Comparison of ENCODE assay signal across 9 cellular contexts in the genomic region with DNA sequence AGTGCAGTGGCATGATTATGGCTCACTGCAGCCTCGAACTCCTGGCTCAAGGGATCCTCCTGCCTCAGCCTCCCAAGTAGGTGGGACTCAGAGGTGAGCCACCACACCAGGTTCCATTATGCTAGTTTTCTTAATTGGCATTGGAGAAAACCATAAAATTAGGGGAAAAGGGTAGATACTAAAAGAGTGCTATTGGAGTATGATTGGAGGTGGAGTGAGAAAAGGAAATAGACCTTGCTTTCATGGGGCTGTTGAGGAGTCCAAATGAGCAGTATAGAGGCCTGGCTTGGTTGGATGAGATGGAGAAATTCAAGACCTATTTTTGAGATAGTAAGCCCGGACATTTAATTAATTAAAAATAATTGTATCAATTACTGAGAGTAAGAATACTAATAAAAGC. TPM values are rescaled to one million over a fixed set of nuclear protein-coding genes. Genes with fewer than 3 reads are reported as not detected.
A peak's percentile ranks its signal among the peaks of the same experiment; 100 is the strongest.
DNase-seq lines count a peak whose midpoint lies in the region; ATAC-seq and TF ChIP-seq lines count a peak whose summit lies in the region.
"Had no signal": no experiment of that assay in that cellular context is flagged by ENCODE, and none has a peak within 500 bp of the region (broad histone marks: within the 10 kb centered on the region; RNA-seq: fewer than 3 reads in every experiment).

No MANE protein-coding gene starts in this region.

- H3K27ac Mint-ChIP-seq in type B pancreatic cell, result no peak overlapping the region

- H3K4me1 Mint-ChIP-seq in type B pancreatic cell (ENCODE audit: unreplicated experiment), result no peaks in the 10 kb centered on the region

- no peaks in the 10 kb centered on the region for H3K9me3 ChIP-seq in lower lobe of right lung
- H3K9me3 ChIP-seq: left lung had no signal

- H3K4me3 ChIP-seq in astrocyte of the cerebellum (ENCODE audit: low read depth, low read length) (peak overlapping the region; percentile 37), lower lobe of right lung (peak overlapping the region; percentile 43)

- ATAC-seq in Right ventricle myocardium inferior, result no peak
- no peak for ATAC-seq in lower lobe of right lung
- no peak for ATAC-seq in HG03520 (IDR thresholded peaks at IDR 0.05; ENCODE audit: unreplicated experiment)

- no peaks in the 10 kb centered on the region for H3K36me3 Mint-ChIP-seq in type B pancreatic cell

- peaks cover 5% of the 10 kb centered on the region for H3K36me3 ChIP-seq in lower lobe of right lung

- H3K4me1 ChIP-seq in lower lobe of right lung, result peaks cover 11% of the 10 kb centered on the region

- no peak overlapping the region for H3K27ac ChIP-seq in lower lobe of right lung

- no peaks in the 10 kb centered on the region for H3K27me3 Mint-ChIP-seq in type B pancreatic cell

- H3K4me3 Mint-ChIP-seq in type B pancreatic cell, result peak overlapping the region; percentile 66

- no peaks in the 10 kb centered on the region for H3K9me3 Mint-ChIP-seq in type B pancreatic cell

- intact Hi-C loops in Right ventricle myocardium inferior (cut with DNase I) (no loop called here), cardiac septum (cut with DNase I) (no loop called here), lower lobe of right lung (cut with DNase I) (no loop called here)

- no peaks in the 10 kb centered on the region for H3K27me3 ChIP-seq in lower lobe of right lung (ENCODE audit: low read depth)
- H3K27me3 ChIP-seq: left lung had no signal

- in situ Hi-C loops in astrocyte of the cerebellum (cut with HindIII; ENCODE audit: low sequenced_read_pairs), result no loop called here

- DNase-seq in Right ventricle myocardium inferior (ENCODE audit: missing footprints) (peak; percentile 26), cardiac septum (ENCODE audit: low spot score) (no peak), astrocyte of the cerebellum (ENCODE audit: low read depth) (no peak), lower lobe of right lung (no peak), type B pancreatic cell (ENCODE audit: extremely low spot score, unreplicated experiment) (no peak), HUDEP-2 (lab: John Stamatoyannopoulos, UW; ENCODE audit: unreplicated experiment in 76 of 76) (no peak), middle frontal gyrus (ENCODE audit: extremely low spot score, low spot score) (no peak)

- TF ChIP-seq CTCF in astrocyte of the cerebellum (IDR thresholded peaks at IDR 0.05; ENCODE audit: low read depth, low read length, missing control alignments) (no peak), lower lobe of right lung (IDR thresholded peaks at IDR 0.05) (no peak), type B pancreatic cell (conservative IDR thresholded peaks at IDR 0.05) (no peak)

RNA-seq across cellular contexts. Expression of gene BRD3OS, which starts 0.9 kb away (rescaled TPM):
- total RNA-seq in Right ventricle myocardium inferior (6.2 TPM), cardiac septum (9.0 TPM), lower lobe of right lung (15.6 TPM), type B pancreatic cell (ENCODE audit: low replicate concordance) (17.0 and 24.0 TPM in 2 replicates)

RNA-seq across cellular contexts. Expression of gene VAV2, which starts 32.3 kb away (rescaled TPM):
- 7.6 TPM for total RNA-seq in Right ventricle myocardium inferior
- 8.1 TPM for total RNA-seq in cardiac septum
- total RNA-seq in lower lobe of right lung, result 26.9 TPM
- total RNA-seq in type B pancreatic cell (ENCODE audit: low replicate concordance), result 39.4 and 54.3 TPM in 2 replicates

RNA-seq across cellular contexts. Expression of gene BRD3, which starts 43.4 kb away (rescaled TPM):
- total RNA-seq in Right ventricle myocardium inferior (31.6 TPM), cardiac septum (27.5 TPM), lower lobe of right lung (35.5 TPM), type B pancreatic cell (ENCODE audit: low replicate concordance) (59.8 and 72.4 TPM in 2 replicates)
